Comparison of ENCODE assay signal across 27 cellular contexts in the genomic region with DNA sequence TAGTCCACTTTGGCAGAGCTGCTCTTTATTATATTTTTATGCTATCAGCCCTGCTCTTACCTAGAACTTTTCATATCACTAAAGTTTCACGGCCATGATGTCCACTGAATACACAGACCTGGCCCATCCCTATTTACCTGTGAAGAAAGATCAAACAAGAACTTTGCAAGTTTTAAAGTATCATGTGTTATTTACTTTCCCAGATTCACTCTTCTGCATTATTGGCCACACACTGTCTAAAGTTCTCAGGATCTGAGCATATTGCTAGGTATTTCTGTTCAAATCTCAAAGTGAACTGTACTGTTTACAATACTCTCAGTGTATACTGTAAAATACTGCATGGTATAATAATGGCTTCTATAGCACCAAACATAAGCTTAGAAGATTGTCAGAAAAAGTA.
"Had no signal": no experiment of that assay in that cellular context is flagged by ENCODE, and none has a peak within 500 bp of the region (broad histone marks: within the 10 kb centered on the region; RNA-seq: fewer than 3 reads in every experiment).

No MANE protein-coding gene starts in this region.

- ATAC-seq: activated CD4-positive, CD25-positive, alpha-beta regulatory T cell treated with anti-CD3 and anti-CD28 coated beads, Interleukin-2, amount 50 U/mL, for 24 hours; activated CD8-positive, alpha-beta T cell treated with anti-CD3 and anti-CD28 coated beads for 36 hours; activated naive CD4-positive, alpha-beta T cell treated with anti-CD3 and anti-CD28 coated beads, Interleukin-2, amount 50 U/mL, for 72 hours; activated naive CD8-positive, alpha-beta T cell treated with anti-CD3 and anti-CD28 coated beads, Interleukin-2, amount 50 U/mL, for 24 hours; body of pancreas had no signal

- H3K9me3 ChIP-seq: ascending aorta, body of pancreas, Peyer's patch, SJCRH30, SK-N-SH had no signal

- H3K9me3 Mint-ChIP-seq: activated CD8-positive, alpha-beta T cell treated with anti-CD3 and anti-CD28 coated beads for 36 hours; activated naive CD4-positive, alpha-beta T cell treated with anti-CD3 and anti-CD28 coated beads, Interleukin-2, amount 50 U/mL, for 72 hours; activated naive CD8-positive, alpha-beta T cell treated with anti-CD3 and anti-CD28 coated beads, Interleukin-2, amount 50 U/mL, for 24 hours; activated T-cell treated with anti-CD3 and anti-CD28 coated beads, Interleukin-2, amount 50 U/mL, for 24 hours; activated T-helper 1 cell treated with anti-CD3 and anti-CD28 coated beads, Interleukin-12 subunit alpha, Interleukin-12 subunit beta, Interleukin-2, Interleukin-4 antibody, amounts not matched to agents 30 ng/mL and 10 ng/mL and 1 ng/mL, durations not matched to agents 14 hours and 24 hours and 36 hours; central memory CD8-positive, alpha-beta T cell had no signal

- H3K4me3 Mint-ChIP-seq: activated CD8-positive, alpha-beta T cell treated with anti-CD3 and anti-CD28 coated beads for 36 hours; activated naive CD8-positive, alpha-beta T cell treated with anti-CD3 and anti-CD28 coated beads, Interleukin-2, amount 50 U/mL, for 24 hours; activated T-cell treated with anti-CD3 and anti-CD28 coated beads, Interleukin-2, amount 50 U/mL, for 24 hours; activated T-helper 1 cell treated with anti-CD3 and anti-CD28 coated beads, Interleukin-12 subunit alpha, Interleukin-12 subunit beta, Interleukin-2, Interleukin-4 antibody, amounts not matched to agents 30 ng/mL and 10 ng/mL and 1 ng/mL, durations not matched to agents 14 hours and 24 hours and 36 hours; central memory CD8-positive, alpha-beta T cell had no signal

- DNase-seq: activated CD4-positive, alpha-beta T cell treated with anti-CD3 and anti-CD28 coated beads for 4 hours; activated CD8-positive, alpha-beta memory T cell treated with anti-CD3 and anti-CD28 coated beads, Interleukin-2, amount 50 U/mL, for 4 hours; activated CD8-positive, alpha-beta T cell treated with anti-CD3 and anti-CD28 coated beads for 36 hours; activated effector memory CD4-positive, alpha-beta T cell treated with Interleukin-2 at 50 U/mL for 16 hours; activated naive CD4-positive, alpha-beta T cell treated with Interleukin-2 at 50 U/mL for 16 hours; activated naive CD8-positive, alpha-beta T cell treated with anti-CD3 and anti-CD28 coated beads, Interleukin-2, amount 50 U/mL, for 24 hours; activated T-cell treated with anti-CD3 and anti-CD28 coated beads, Interleukin-2, amount 50 U/mL, for 24 hours; amniotic stem cell; body of pancreas; NCI-H1092; NCI-H1417; NCI-H2029; NCI-H2107; NCI-H345; NCI-H510A treated with DMSO at 0.1 percent for 48 hours; NCI-H69; Peyer's patch; Right ventricle myocardium superior; SJCRH30; SK-N-SH had no signal

- H3K9ac ChIP-seq: KMS-11, SK-N-SH had no signal

- H3K4me3 ChIP-seq: ascending aorta, body of pancreas, Peyer's patch, SJCRH30 had no signal

- H3K4me1 ChIP-seq: ascending aorta, body of pancreas, Peyer's patch had no signal

- H3K4me2 ChIP-seq: KMS-11, SK-N-SH had no signal

- H3K27me3 ChIP-seq: ascending aorta, body of pancreas, Peyer's patch, SJCRH30 had no signal

- H3K36me3 ChIP-seq: ascending aorta, Peyer's patch, SJCRH30 had no signal

- H3K27me3 Mint-ChIP-seq: activated CD8-positive, alpha-beta T cell treated with anti-CD3 and anti-CD28 coated beads for 36 hours; activated naive CD8-positive, alpha-beta T cell treated with anti-CD3 and anti-CD28 coated beads, Interleukin-2, amount 50 U/mL, for 24 hours; activated T-cell treated with anti-CD3 and anti-CD28 coated beads, Interleukin-2, amount 50 U/mL, for 24 hours; central memory CD8-positive, alpha-beta T cell had no signal

- H3K27ac Mint-ChIP-seq: activated CD8-positive, alpha-beta T cell treated with anti-CD3 and anti-CD28 coated beads for 36 hours; activated naive CD4-positive, alpha-beta T cell treated with anti-CD3 and anti-CD28 coated beads, Interleukin-2, amount 50 U/mL, for 72 hours; activated naive CD8-positive, alpha-beta T cell treated with anti-CD3 and anti-CD28 coated beads, Interleukin-2, amount 50 U/mL, for 24 hours; activated T-cell treated with anti-CD3 and anti-CD28 coated beads, Interleukin-2, amount 50 U/mL, for 24 hours; activated T-helper 1 cell treated with anti-CD3 and anti-CD28 coated beads, Interleukin-12 subunit alpha, Interleukin-12 subunit beta, Interleukin-2, Interleukin-4 antibody, amounts not matched to agents 30 ng/mL and 10 ng/mL and 1 ng/mL, durations not matched to agents 14 hours and 24 hours and 36 hours had no signal

- H3K27ac ChIP-seq: ascending aorta, body of pancreas, KMS-11, Peyer's patch, RWPE1, SJCRH30 had no signal
